In the genomic region with DNA sequence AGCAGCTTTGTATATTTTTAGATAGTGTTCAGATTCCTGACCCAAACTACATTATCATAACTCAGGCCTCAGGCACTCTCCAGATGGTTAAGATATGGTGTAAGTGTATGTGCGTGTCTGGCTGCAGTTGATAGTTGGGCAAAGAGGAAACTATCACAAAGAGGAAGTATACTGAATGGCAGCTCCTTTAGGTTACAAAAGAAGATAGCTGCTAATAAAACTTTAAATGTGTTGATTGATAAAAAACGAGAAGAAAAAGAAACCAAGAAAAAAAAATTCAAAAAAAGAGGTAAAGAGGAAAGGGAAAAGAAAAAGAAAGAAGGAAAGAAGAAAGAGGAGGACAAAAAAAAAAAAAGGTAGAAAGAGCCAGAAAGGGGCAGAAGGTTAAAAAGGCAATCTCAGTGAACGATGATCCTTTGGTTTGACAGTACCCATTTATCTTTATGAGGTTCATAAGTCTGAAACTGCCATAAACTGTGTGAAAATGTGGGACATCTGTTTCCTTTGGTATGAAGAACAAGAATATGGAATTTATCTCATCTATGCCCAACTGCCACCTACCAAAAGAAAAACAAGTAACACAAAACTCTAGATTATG, we compare ENCODE assay signal across 8 cellular contexts. TPM values are rescaled to one million over a fixed set of nuclear protein-coding genes. Genes with fewer than 3 reads are reported as not detected.
DNase-seq lines count a peak whose midpoint lies in the region; ATAC-seq lines count a peak whose summit lies in the region.

No MANE protein-coding gene starts in this region.

- H3K9me3 Mint-ChIP-seq in effector memory CD8-positive, alpha-beta T cell, result no peaks in the 10 kb centered on the region

- H4K20me1 ChIP-seq in Karpas-422 (ENCODE audit: insufficient read depth, low read depth, low read length), result no peaks in the 10 kb centered on the region

- H3K9me2 ChIP-seq in Karpas-422 (replicated peaks; ENCODE audit: insufficient read depth, low read length), result no peaks in the 10 kb centered on the region

- no peak overlapping the region for H3K27ac Mint-ChIP-seq in effector memory CD8-positive, alpha-beta T cell

- H3K27ac ChIP-seq in Karpas-422 (ENCODE audit: low read length) (peak overlapping the region; percentile 84), mesendoderm (ENCODE audit: low read depth, low read length) (no peak overlapping the region)

- H3K56ac ChIP-seq in mesendoderm (ENCODE audit: low read length), result no peak overlapping the region

- H3K9ac ChIP-seq in Karpas-422 (ENCODE audit: low read length) (peak overlapping the region; percentile 31), mesendoderm (ENCODE audit: low read length) (no peak overlapping the region)

- H3K18ac ChIP-seq in mesendoderm (ENCODE audit: low read length), result no peak overlapping the region

- H2BK5ac ChIP-seq in mesendoderm (ENCODE audit: low read length), result no peak overlapping the region

- H3K4me1 ChIP-seq in Karpas-422 (ENCODE audit: low read length) (peaks cover 72% of the 10 kb centered on the region), mesendoderm (ENCODE audit: control insufficient read depth, low read depth, low read length) (no peaks in the 10 kb centered on the region)

- peak; percentile 28 for DNase-seq in Ammon's horn (ENCODE audit: low spot score)
- peak; percentile 83 for DNase-seq in Karpas-422
- DNase-seq in effector memory CD8-positive, alpha-beta T cell, result no peak
- DNase-seq in NK-92 (lab: John Stamatoyannopoulos, UW; ENCODE audit: unreplicated experiment), result no peak
- DNase-seq in mesendoderm, result no peak
- no peak for DNase-seq in NCI-H345 treated with DMSO at 0.1 percent for 48 hours (lab: John Stamatoyannopoulos, UW; ENCODE audit: unreplicated experiment)

- no peaks in the 10 kb centered on the region for H3K9me3 ChIP-seq in Karpas-422 (ENCODE audit: low read length)

- H3K36me3 Mint-ChIP-seq in effector memory CD8-positive, alpha-beta T cell (ENCODE audit: insufficient read depth), result peaks cover 12% of the 10 kb centered on the region

- H3K4me3 ChIP-seq in Karpas-422 (ENCODE audit: low read length) (peak overlapping the region; percentile 30), mesendoderm (ENCODE audit: low read length) (no peak overlapping the region)

- H3K36me3 ChIP-seq in Karpas-422 (ENCODE audit: insufficient read depth, low read length) (peaks cover 14% of the 10 kb centered on the region; the same call in 1 of the 2 replicates), mesendoderm (ENCODE audit: control insufficient read depth, insufficient read depth, low read length) (no peaks in the 10 kb centered on the region)

- H3K4ac ChIP-seq in mesendoderm (ENCODE audit: low read depth, low read length), result no peak overlapping the region

- H3K4me1 Mint-ChIP-seq in effector memory CD8-positive, alpha-beta T cell (ENCODE audit: low read depth in 2 of 2), result peaks cover 21 to 44% of the 10 kb centered on the region in 2 donors

- no peak overlapping the region for H3K23ac ChIP-seq in mesendoderm (ENCODE audit: low read length)

- H2BK120ac ChIP-seq in mesendoderm (ENCODE audit: low read depth, low read length), result no peak overlapping the region

- no peaks in the 10 kb centered on the region for H3K27me3 Mint-ChIP-seq in effector memory CD8-positive, alpha-beta T cell

- ATAC-seq in GM19467 (IDR thresholded peaks at IDR 0.05; ENCODE audit: unreplicated experiment) (peak; percentile 61), esophagus mucosa (no peak)
- no peak for ATAC-seq in effector memory CD8-positive, alpha-beta T cell (replicated peaks)

- no peaks in the 10 kb centered on the region for H3K79me1 ChIP-seq in mesendoderm (ENCODE audit: low read length)

- no peak overlapping the region for H2AFZ ChIP-seq in Karpas-422 (ENCODE audit: low read length)

- H2BK15ac ChIP-seq in mesendoderm (replicated peaks; ENCODE audit: low read depth), result no peak overlapping the region

- H3K4me2 ChIP-seq in Karpas-422 (ENCODE audit: low read depth, low read length, poor library complexity, severe bottlenecking) (peak overlapping the region; percentile 56), mesendoderm (ENCODE audit: low read length) (no peak overlapping the region)

- peak overlapping the region; percentile 1 to 2 for H3K4me3 Mint-ChIP-seq in effector memory CD8-positive, alpha-beta T cell

- H3K27me3 ChIP-seq in Karpas-422 (ENCODE audit: low read length) (no peaks in the 10 kb centered on the region), mesendoderm (ENCODE audit: insufficient read depth, low read length, poor library complexity) (no peaks in the 10 kb centered on the region)

- no CpG with 5 or more reads among the region's 3 CpGs for WGBS in mesendoderm (ENCODE audit: extremely low coverage, insufficient coverage, low lambda C conversion rate)

- no peak overlapping the region for H4K8ac ChIP-seq in mesendoderm (ENCODE audit: low read depth, low read length)

- peaks cover 97% of the 10 kb centered on the region for H3K79me2 ChIP-seq in Karpas-422 (ENCODE audit: low read length)
- H3K79me2 ChIP-seq in mesendoderm (ENCODE audit: control insufficient read depth, insufficient read depth, low read length), result no peaks in the 10 kb centered on the region

- H4K5ac ChIP-seq in mesendoderm (ENCODE audit: low read length), result no peak overlapping the region

- H2AK5ac ChIP-seq in mesendoderm (ENCODE audit: low read length), result no peak overlapping the region

RNA-seq across cellular contexts. Expression of a gene that starts 42.2 kb away (rescaled TPM):
- total RNA-seq in Karpas-422 (2014; rRNA removed; shearing (Covaris generic); ENCODE audit: low replicate concordance), result 86.7 and 88.4 TPM in 2 replicates
- total RNA-seq in esophagus mucosa, result 22.8 TPM
- polyA plus RNA-seq in mesendoderm (2013, experiment 1 of 2), result 5.0 TPM
- 5.2 TPM for polyA plus RNA-seq in mesendoderm (2013, experiment 2 of 2)

RNA-seq across cellular contexts. Expression of a gene that starts 45.8 kb away (rescaled TPM):
- 41.5 and 55.0 TPM in 2 replicates for total RNA-seq in Karpas-422 (2014; rRNA removed; shearing (Covaris generic); ENCODE audit: low replicate concordance)
- total RNA-seq in esophagus mucosa, result 23.0 TPM
- 26.4 TPM for polyA plus RNA-seq in mesendoderm (2013, experiment 1 of 2)
- 26.5 TPM for polyA plus RNA-seq in mesendoderm (2013, experiment 2 of 2)

Comparison
In these comparisons a context has a peak if more than half of its experiments do, and no peak if none do; other contexts are left out.
1. DNase-seq: peak in Ammon's horn (single experiment) and Karpas-422 (single experiment); none in effector memory CD8-positive, alpha-beta T cell (0 of 3), NK-92 (single experiment), mesendoderm (single experiment) and NCI-H345 treated with DMSO at 0.1 percent for 48 hours (single experiment).